ENCODE assay signal across 18 cellular contexts in genomic region chr6:12315292-12316081, GRCh38. TPM values are rescaled to one million over a fixed set of nuclear protein-coding genes. Genes with fewer than 3 reads are reported as not detected.
A peak's percentile ranks its signal among the peaks of the same experiment; 100 is the strongest.
DNase-seq lines count a peak whose midpoint lies in the region; ATAC-seq, FAIRE-seq and TF ChIP-seq lines count a peak whose summit lies in the region.
"Had no signal": no experiment of that assay in that cellular context is flagged by ENCODE, and none has a peak within 500 bp of the region (broad histone marks: within the 10 kb centered on the region; RNA-seq: fewer than 3 reads in every experiment).

No MANE protein-coding gene starts in this region.

- H3K27ac Mint-ChIP-seq in osteocyte (ENCODE audit: unreplicated experiment) = peak overlapping the region; percentile 84
- H3K27ac Mint-ChIP-seq: CD8-positive, alpha-beta memory T cell had no signal

- DNase-seq in GM19239 (ENCODE audit: insufficient read length, low spot score) (no peak), PC-3 (no peak), mammary epithelial cell (no peak), osteocyte (ENCODE audit: extremely low spot score, unreplicated experiment) (no peak), vagina (ENCODE audit: extremely low spot score in 2 of 2) (no peak), OCI-LY7 (ENCODE audit: low spot score) (no peak)
- DNase-seq: AML-193; Caco-2; CD8-positive, alpha-beta memory T cell; DMS53; GF-D8; HFFc6 had no signal

- no peaks in the 10 kb centered on the region for H3K36me3 ChIP-seq in PC-3 (ENCODE audit: low read depth, low read length)
- H3K36me3 ChIP-seq in mammary epithelial cell (ENCODE audit: insufficient read depth, low read length) = no peaks in the 10 kb centered on the region
- H3K36me3 ChIP-seq in vagina = no peaks in the 10 kb centered on the region
- no peaks in the 10 kb centered on the region for H3K36me3 ChIP-seq in OCI-LY7 (ENCODE audit: insufficient read depth, low read length)
- H3K36me3 ChIP-seq: BLaER1, HAP-1 had no signal

- H2AFZ ChIP-seq in PC-3 (ENCODE audit: low read length) (no peak overlapping the region), mammary epithelial cell (ENCODE audit: low read depth, low read length) (no peak overlapping the region), OCI-LY7 (ENCODE audit: low read length) (no peak overlapping the region)

- no peaks in the 10 kb centered on the region for H3K27me3 ChIP-seq in PC-3 (ENCODE audit: low read length)
- no peaks in the 10 kb centered on the region for H3K27me3 ChIP-seq in mammary epithelial cell (ENCODE audit: insufficient read depth, low read length)
- H3K27me3 ChIP-seq in vagina = no peaks in the 10 kb centered on the region
- H3K27me3 ChIP-seq: BLaER1 had no signal

- peaks cover 2% of the 10 kb centered on the region for H3K36me3 Mint-ChIP-seq in osteocyte (ENCODE audit: unreplicated experiment)
- H3K36me3 Mint-ChIP-seq: CD8-positive, alpha-beta memory T cell had no signal

- H3K9me2 ChIP-seq in PC-3 (replicated peaks; ENCODE audit: low read length) (no peaks in the 10 kb centered on the region), OCI-LY7 (ENCODE audit: insufficient read depth, low read length) (no peaks in the 10 kb centered on the region)

- H3K9me3 Mint-ChIP-seq in osteocyte (ENCODE audit: unreplicated experiment) = peaks cover 6% of the 10 kb centered on the region

- no TSS peak for BruUV-seq in PC-3 (replicated peaks; lab: Mats Ljungman, UMichigan)
- no TSS peak for BruUV-seq in mammary epithelial cell (replicated peaks; lab: Mats Ljungman, UMichigan)
- no TSS peak for BruUV-seq in OCI-LY7 (replicated peaks; lab: Mats Ljungman, UMichigan)

- H4K20me1 ChIP-seq in PC-3 (ENCODE audit: low read length) (no peaks in the 10 kb centered on the region), mammary epithelial cell (ENCODE audit: insufficient read depth, low read length) (no peaks in the 10 kb centered on the region), OCI-LY7 (ENCODE audit: insufficient read depth, low read length) (no peaks in the 10 kb centered on the region)
- H4K20me1 ChIP-seq: BLaER1 had no signal

- H3K9me3 ChIP-seq in PC-3 (ENCODE audit: low read length) = no peaks in the 10 kb centered on the region
- no peaks in the 10 kb centered on the region for H3K9me3 ChIP-seq in mammary epithelial cell (replicated peaks; ENCODE audit: insufficient read depth, low read length)
- H3K9me3 ChIP-seq in vagina = no peaks in the 10 kb centered on the region
- no peaks in the 10 kb centered on the region for H3K9me3 ChIP-seq in OCI-LY7 (ENCODE audit: low read length)
- H3K9me3 ChIP-seq: HAP-1 had no signal

- H3K9ac ChIP-seq in PC-3 (ENCODE audit: low read length) (no peak overlapping the region), mammary epithelial cell (ENCODE audit: insufficient read depth, low read length) (no peak overlapping the region)
- H3K9ac ChIP-seq: BLaER1 had no signal

- intact Hi-C loops in PC-3 (cut with micrococcal nuclease) = no loop called here
- intact Hi-C loops in mammary epithelial cell (cut with micrococcal nuclease) = no loop called here
- intact Hi-C loops in vagina (cut with DNase I) = no loop called here
- intact Hi-C loops in OCI-LY7 (cut with micrococcal nuclease; ENCODE audit: unreplicated experiment) = no loop called here

- H3K4me2 ChIP-seq in PC-3 (ENCODE audit: low read length) = no peak overlapping the region
- H3K4me2 ChIP-seq in mammary epithelial cell (ENCODE audit: insufficient read depth, low read depth, low read length) = no peak overlapping the region
- no peak overlapping the region for H3K4me2 ChIP-seq in OCI-LY7 (ENCODE audit: low read length)
- H3K4me2 ChIP-seq: BLaER1 had no signal

- peaks cover 21% of the 10 kb centered on the region for H3K4me1 ChIP-seq in PC-3 (ENCODE audit: insufficient read depth, low read length)
- H3K4me1 ChIP-seq in mammary epithelial cell (ENCODE audit: insufficient read depth, low read length) = peaks cover 23% of the 10 kb centered on the region
- H3K4me1 ChIP-seq in vagina = peaks cover 8% of the 10 kb centered on the region
- H3K4me1 ChIP-seq in OCI-LY7 (ENCODE audit: insufficient read depth, low read length, poor library complexity, severe bottlenecking) = no peaks in the 10 kb centered on the region
- H3K4me1 ChIP-seq: BLaER1, Caco-2, HAP-1 had no signal

- H3K4me3 Mint-ChIP-seq in osteocyte (ENCODE audit: unreplicated experiment) = no peak overlapping the region
- H3K4me3 Mint-ChIP-seq: CD8-positive, alpha-beta memory T cell had no signal

- 94% methylated on average over 5 of the region's 5 CpGs for WGBS in mammary epithelial cell (ENCODE audit: low coverage, missing lambda C conversion rate)

- H3K79me2 ChIP-seq in PC-3 (ENCODE audit: low read length) (no peaks in the 10 kb centered on the region), mammary epithelial cell (ENCODE audit: insufficient read depth, low read length) (no peaks in the 10 kb centered on the region), OCI-LY7 (ENCODE audit: insufficient read depth, low read depth, low read length) (no peaks in the 10 kb centered on the region)

- peaks cover 46% of the 10 kb centered on the region for H3K4me1 Mint-ChIP-seq in osteocyte (ENCODE audit: unreplicated experiment)
- H3K4me1 Mint-ChIP-seq: CD8-positive, alpha-beta memory T cell had no signal

- ATAC-seq in PC-3 (no peak), HG03097 (IDR thresholded peaks at IDR 0.05; ENCODE audit: low FRiP score, unreplicated experiment) (no peak)

- TF ChIP-seq CTCF in PC-3 (conservative IDR thresholded peaks at IDR 0.05; ENCODE audit: low read depth, low read length) (no peak), mammary epithelial cell (conservative IDR thresholded peaks at IDR 0.05 in 1 of 2, IDR thresholded peaks at IDR 0.05 in 1 of 2; ENCODE audit: extremely low read depth in 1 of 2, insufficient read depth in 1 of 2, low read depth in 1 of 2, low read length in 2 of 2) (no peak), osteocyte (IDR thresholded peaks at IDR 0.05) (no peak), vagina (IDR thresholded peaks at IDR 0.05) (no peak), OCI-LY7 (conservative IDR thresholded peaks at IDR 0.05; ENCODE audit: low read length) (no peak)

- TF ChIP-seq POLR2A in vagina (IDR thresholded peaks at IDR 0.05) = no peak

- H3K27ac ChIP-seq in PC-3 (ENCODE audit: low read length) = peak overlapping the region; percentile 80
- peak overlapping the region; percentile 83 for H3K27ac ChIP-seq in mammary epithelial cell (ENCODE audit: insufficient read depth, low read depth, low read length)
- no peak overlapping the region for H3K27ac ChIP-seq in vagina
- H3K27ac ChIP-seq in OCI-LY7 (ENCODE audit: low read depth, low read length, poor library complexity, severe bottlenecking) = no peak overlapping the region
- H3K27ac ChIP-seq: BLaER1, HL-60 had no signal

- CTCF ChIA-PET in PC-3 (lab: Charles Lee) (no interaction called here), mammary epithelial cell (lab: Charles Lee; ENCODE audit: low non-redundant PET) (no interaction called here), OCI-LY7 (lab: Charles Lee; ENCODE audit: unreplicated experiment) (no interaction called here)

- POLR2A ChIA-PET in PC-3 (lab: Charles Lee; ENCODE audit: unreplicated experiment) = interaction anchor here (0.6 to 2.0 kb wide), 3 partner anchors 9 to 26 kb away, joined by 3 to 12 read pairs (median 4); partner anchors contain the start of gene EDN1
- POLR2A ChIA-PET in OCI-LY7 (lab: Charles Lee) = interaction anchor here (1.6 kb wide), 1 partner anchor 11 kb away, joined by 3 read pairs; no protein-coding TSS in a partner anchor

- in situ Hi-C loops in mammary epithelial cell (cut with MboI; ENCODE audit: low sequenced_read_pairs in 2 of 2) = loop anchor here in 1 of 2 donors (25.0 kb wide), 1 partner anchor 172 kb away; no protein-coding TSS in a partner anchor

- peak; percentile 21 for FAIRE-seq in GM19239 (lab: Jason Lieb, UNC)
- FAIRE-seq: H1 had no signal

- H3F3A ChIP-seq in PC-3 (ENCODE audit: low read length, unreplicated experiment) = no peaks in the 10 kb centered on the region

- dilution Hi-C loops in mammary epithelial cell (cut with HindIII; ENCODE audit: low sequenced_read_pairs) = no loop called here

- H3K27me3 Mint-ChIP-seq in osteocyte (ENCODE audit: unreplicated experiment) = no peaks in the 10 kb centered on the region

- H3K4me3 ChIP-seq in PC-3 (ENCODE audit: low read length) = no peak overlapping the region
- no peak overlapping the region for H3K4me3 ChIP-seq in mammary epithelial cell (replicated peaks in 1 of 3; ENCODE audit: insufficient read depth in 1 of 3, low read depth in 2 of 3, low read length in 3 of 3)
- no peak overlapping the region for H3K4me3 ChIP-seq in vagina
- H3K4me3 ChIP-seq in OCI-LY7 (ENCODE audit: low read depth, low read length, poor library complexity, severe bottlenecking) = no peak overlapping the region
- H3K4me3 ChIP-seq: BLaER1, HAP-1 had no signal

RNA-seq across cellular contexts. Expression of gene EDN1, which starts 25.3 kb away (rescaled TPM):
- total RNA-seq in PC-3 (2014; rRNA removed) (21.9 and 25.6 TPM in 2 replicates), mammary epithelial cell (10 to 100 TPM in 1 of 2 donors, 1 to 10 TPM in 1; 8.9 to 11.3 TPM), osteocyte (10.9 and 13.2 TPM in 2 replicates), vagina (7.1 TPM), OCI-LY7 (2022) (not detected in 2 replicates)
- polyA plus RNA-seq in mammary epithelial cell = 2.5 TPM
- polyA minus RNA-seq in mammary epithelial cell = 0.78 TPM
- total RNA-seq in OCI-LY7 (2014; rRNA removed; shearing (Covaris generic)) = not detected in 2 replicates
- total RNA-seq: A673 had no signal
- polyA plus RNA-seq: CD8-positive, alpha-beta memory T cell had no signal

Comparison
In these comparisons a context has a peak if more than half of its experiments do, and no peak if none do; other contexts are left out.
1. H3K27ac ChIP-seq: peak in PC-3 (single experiment) and mammary epithelial cell (single experiment); none in vagina (single experiment) and OCI-LY7 (single experiment).